ENCODE assay signal across 23 cellular contexts in the genomic region with DNA sequence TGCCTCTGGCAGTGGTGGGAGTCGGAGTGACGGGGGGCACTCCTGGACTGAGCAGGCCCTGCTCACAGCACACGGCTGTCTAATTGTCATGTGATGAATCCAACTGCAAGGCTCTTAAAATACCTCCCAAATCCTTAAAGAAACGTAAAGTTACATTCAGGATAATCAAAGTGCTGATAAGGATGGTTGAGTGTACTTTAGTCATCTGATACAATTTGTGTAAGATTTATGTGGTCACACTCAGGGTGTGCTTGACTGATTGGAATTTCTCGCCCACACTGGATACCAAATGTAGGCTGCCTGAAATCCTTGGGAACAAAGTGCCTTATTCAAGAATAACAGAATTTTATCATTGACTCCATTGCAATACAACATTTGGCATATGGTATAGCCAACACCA.
"Had no signal": no experiment of that assay in that cellular context is flagged by ENCODE, and none has a peak within 500 bp of the region (broad histone marks: within the 10 kb centered on the region; RNA-seq: fewer than 3 reads in every experiment).

No MANE protein-coding gene starts in this region.

- H3K4me3 ChIP-seq: MG63, SJSA1, SK-N-MC had no signal

- H3K9me3 ChIP-seq: MG63, SJSA1 had no signal

- H3K36me3 ChIP-seq: MG63, SJSA1 had no signal

- H3K4me1 ChIP-seq: SJSA1 had no signal

- DNase-seq: Karpas-422, KG1, MG63, NCI-H1092, NCI-H1105 treated with DMSO at 0.1 percent for 48 hours, NCI-H1417 treated with DMSO at 0.1 percent for 48 hours, NCI-H146, NCI-H1694 treated with DMSO at 0.1 percent for 48 hours, NCI-H1930, NCI-H2081, NCI-H2107, NCI-H2227 treated with DMSO at 0.1 percent for 48 hours, NCI-H446, NCI-H510A, NCI-H524 treated with DMSO at 0.1 percent for 48 hours, NCI-H69, NCI-H774, Right ventricle myocardium superior, RPMI8226, SIG-M5 had no signal

- H3K27ac ChIP-seq: HL-60, SJSA1, SK-N-MC had no signal
